ENCODE assay signal across 20 cellular contexts in genomic region chr12:49792181-49792970, GRCh38.
"Had no signal": no experiment of that assay in that cellular context is flagged by ENCODE, and none has a peak within 500 bp of the region (broad histone marks: within the 10 kb centered on the region; RNA-seq: fewer than 3 reads in every experiment).

No MANE protein-coding gene starts in this region.

- H3K9me3 Mint-ChIP-seq: activated naive CD8-positive, alpha-beta T cell treated with anti-CD3 and anti-CD28 coated beads, Interleukin-2, amount 10 ng/mL, durations not matched to agents 7 days and 5 days had no signal

- H3K4me3 ChIP-seq: adrenal gland had no signal

- H3K27me3 Mint-ChIP-seq: activated naive CD8-positive, alpha-beta T cell treated with anti-CD3 and anti-CD28 coated beads, Interleukin-2, amount 10 ng/mL, durations not matched to agents 7 days and 5 days had no signal

- H3K27me3 ChIP-seq: adrenal gland had no signal

- H3K4me3 Mint-ChIP-seq: activated CD8-positive, alpha-beta T cell treated with anti-CD3 and anti-CD28 coated beads, Interleukin-2, amount 10 ng/mL, durations not matched to agents 7 days and 5 days; activated naive CD8-positive, alpha-beta T cell treated with anti-CD3 and anti-CD28 coated beads, Interleukin-2, amount 10 ng/mL, durations not matched to agents 7 days and 5 days; T-helper 1 cell treated with Interleukin-12 subunit alpha and Interleukin-12 subunit beta and Interleukin-4 antibody, amounts not matched to agents 30 μg/mL and 1 μg/mL, for 36 hours had no signal

- H3K4me1 Mint-ChIP-seq: activated naive CD8-positive, alpha-beta T cell treated with anti-CD3 and anti-CD28 coated beads, Interleukin-2, amount 10 ng/mL, durations not matched to agents 7 days and 5 days had no signal

- H3K9me3 ChIP-seq: adrenal gland had no signal

- H3K27ac Mint-ChIP-seq: activated CD8-positive, alpha-beta T cell treated with anti-CD3 and anti-CD28 coated beads, Interleukin-2, amount 10 ng/mL, durations not matched to agents 7 days and 5 days; activated naive CD8-positive, alpha-beta T cell treated with anti-CD3 and anti-CD28 coated beads, Interleukin-2, amount 10 ng/mL, durations not matched to agents 7 days and 5 days; T-helper 1 cell treated with Interleukin-12 subunit alpha and Interleukin-12 subunit beta and Interleukin-4 antibody, amounts not matched to agents 30 μg/mL and 1 μg/mL, for 36 hours had no signal

- H3K27ac ChIP-seq: adrenal gland had no signal

- ATAC-seq: activated CD4-positive, CD25-positive, alpha-beta regulatory T cell treated with anti-CD3 and anti-CD28 coated beads, Interleukin-2, amount 50 U/mL, for 24 hours; activated CD8-positive, alpha-beta T cell treated with anti-CD3 and anti-CD28 coated beads, Interleukin-2, amount 10 ng/mL, durations not matched to agents 7 days and 5 days had no signal

- H3K36me3 Mint-ChIP-seq: activated naive CD8-positive, alpha-beta T cell treated with anti-CD3 and anti-CD28 coated beads, Interleukin-2, amount 10 ng/mL, durations not matched to agents 7 days and 5 days had no signal

- DNase-seq: activated CD4-positive, alpha-beta T cell treated with anti-CD3 and anti-CD28 coated beads for 48 hours; activated CD4-positive, alpha-beta T cell treated with anti-CD3 and anti-CD28 coated beads, Interleukin-2, amount 50 U/mL, for 4 hours; activated CD8-positive, alpha-beta memory T cell treated with anti-CD3 and anti-CD28 coated beads, Interleukin-2, amount 50 U/mL, for 48 hours; activated CD8-positive, alpha-beta T cell treated with anti-CD3 and anti-CD28 coated beads, Interleukin-2, amount 10 ng/mL, durations not matched to agents 7 days and 5 days; activated naive CD4-positive, alpha-beta T cell treated with anti-CD3 and anti-CD28 coated beads, Interleukin-2, amount 50 U/mL, for 16 hours; activated naive CD8-positive, alpha-beta T cell treated with anti-CD3 and anti-CD28 coated beads, Interleukin-2, amount 10 ng/mL, durations not matched to agents 7 days and 5 days; activated T-cell treated with anti-CD3 and anti-CD28 coated beads, Interleukin-2, amount 50 U/mL, for 1 hour; adrenal gland; anterior cingulate cortex; Karpas-422; MM.1S; NCI-H1105 treated with DMSO at 0.1 percent for 48 hours; NCI-H1436 treated with DMSO at 0.1 percent for 48 hours; NCI-H187; NCI-H2081; NCI-H510A treated with DMSO at 0.1 percent for 48 hours; NCI-H69; SHP77 treated with DMSO at 0.1 percent for 48 hours had no signal

- H3K4me1 ChIP-seq: adrenal gland had no signal
